ENCODE assay signal across 12 cellular contexts in genomic region chr3:187808466-187809291, GRCh38.
A peak's percentile ranks its signal among the peaks of the same experiment; 100 is the strongest.
DNase-seq lines count a peak whose midpoint lies in the region; ATAC-seq, FAIRE-seq and TF ChIP-seq lines count a peak whose summit lies in the region.
"Had no signal": no experiment of that assay in that cellular context is flagged by ENCODE, and none has a peak within 500 bp of the region (broad histone marks: within the 10 kb centered on the region; RNA-seq: fewer than 3 reads in every experiment).

No MANE protein-coding gene starts in this region.

- H3K4me2 ChIP-seq in K562 (ENCODE audit: insufficient read depth, low read length): no peak overlapping the region

- no peak for FAIRE-seq in K562 (lab: Jason Lieb, UNC)

- H4K20me1 ChIP-seq in K562 (replicated peaks; ENCODE audit: control insufficient read depth, insufficient read depth, low read length): no peaks in the 10 kb centered on the region

- no peaks in the 10 kb centered on the region for H3K79me2 ChIP-seq in K562 (ENCODE audit: control insufficient read depth, insufficient read depth, low read length)

- no peak for TF ChIP-seq EP300 in K562 (IDR thresholded peaks at IDR 0.05; ENCODE audit: low read length)

- no peaks in the 10 kb centered on the region for H3K9me3 ChIP-seq in K562 (replicated peaks; ENCODE audit: control insufficient read depth, insufficient read depth, low read depth, low read length)
- H3K9me3 ChIP-seq in liver (ENCODE audit: control insufficient read depth in 4 of 4, low read length in 3 of 4): no peaks in the 10 kb centered on the region

- no peaks in the 10 kb centered on the region for H3K27me3 Mint-ChIP-seq in stimulated activated naive CD8-positive, alpha-beta T cell treated with anti-CD3 and anti-CD28 coated beads, Interleukin-15, Interleukin-2, amounts not matched to agents 100 ng/mL and 50 ng/mL, for 24 hours
- peaks cover 5% of the 10 kb centered on the region for H3K27me3 Mint-ChIP-seq in stimulated activated naive CD8-positive, alpha-beta T cell treated with anti-CD3 and anti-CD28 coated beads, Interleukin-15, amount 100 ng/mL, for 72 hours
- H3K27me3 Mint-ChIP-seq in activated T-cell treated with anti-CD3 and anti-CD28 coated beads, Interleukin-2, amount 50 U/mL, for 72 hours (ENCODE audit: low read depth): no peaks in the 10 kb centered on the region
- peaks cover 2% of the 10 kb centered on the region for H3K27me3 Mint-ChIP-seq in activated CD4-positive, alpha-beta T cell treated with anti-CD3 and anti-CD28 coated beads for 36 hours

- no peaks in the 10 kb centered on the region for H3K36me3 ChIP-seq in K562 (ENCODE audit: control insufficient read depth, insufficient read depth, low read length)
- no peaks in the 10 kb centered on the region for H3K36me3 ChIP-seq in liver (ENCODE audit: control insufficient read depth in 4 of 4, insufficient read depth in 3 of 4, low read depth in 1 of 4, low read length in 3 of 4)

- no peaks in the 10 kb centered on the region for H3K9me3 Mint-ChIP-seq in stimulated activated naive CD8-positive, alpha-beta T cell treated with anti-CD3 and anti-CD28 coated beads, Interleukin-15, Interleukin-2, amounts not matched to agents 100 ng/mL and 50 ng/mL, for 24 hours
- H3K9me3 Mint-ChIP-seq in stimulated activated naive CD8-positive, alpha-beta T cell treated with anti-CD3 and anti-CD28 coated beads, Interleukin-15, amount 100 ng/mL, for 72 hours: peaks cover 0 to 6% of the 10 kb centered on the region in 2 donors
- H3K9me3 Mint-ChIP-seq in activated T-cell treated with anti-CD3 and anti-CD28 coated beads, Interleukin-2, amount 50 U/mL, for 72 hours: peaks cover 2 to 3% of the 10 kb centered on the region in 2 donors
- H3K9me3 Mint-ChIP-seq in activated CD4-positive, alpha-beta T cell treated with anti-CD3 and anti-CD28 coated beads for 36 hours (ENCODE audit: low read depth): peaks cover 2% of the 10 kb centered on the region

- TF ChIP-seq POLR2A in K562 (conservative IDR thresholded peaks at IDR 0.05): no peak

- H3K27ac Mint-ChIP-seq in stimulated activated naive CD8-positive, alpha-beta T cell treated with anti-CD3 and anti-CD28 coated beads, Interleukin-15, Interleukin-2, amounts not matched to agents 100 ng/mL and 50 ng/mL, for 24 hours: peak overlapping the region; percentile 59
- H3K27ac Mint-ChIP-seq in stimulated activated naive CD8-positive, alpha-beta T cell treated with anti-CD3 and anti-CD28 coated beads, Interleukin-15, amount 100 ng/mL, for 72 hours: no peak overlapping the region
- H3K27ac Mint-ChIP-seq in activated T-cell treated with anti-CD3 and anti-CD28 coated beads, Interleukin-2, amount 50 U/mL, for 72 hours: no peak overlapping the region
- no peak overlapping the region for H3K27ac Mint-ChIP-seq in activated CD4-positive, alpha-beta T cell treated with anti-CD3 and anti-CD28 coated beads for 36 hours
- H3K27ac Mint-ChIP-seq: activated T-helper 1 cell treated with anti-CD3 and anti-CD28 coated beads, Interleukin-12 subunit alpha, Interleukin-12 subunit beta, Interleukin-2, Interleukin-4 antibody, amounts not matched to agents 30 ng/mL and 10 ng/mL and 1 ng/mL, durations not matched to agents 14 hours and 24 hours and 36 hours had no signal

- in situ Hi-C loops in K562 (cut with MboI): no loop called here

- 1% methylated on average over 12 of the region's 12 CpGs for WGBS in K562 (ENCODE audit: insufficient coverage, low coverage, missing lambda C conversion rate)
- 48% methylated on average over 12 of the region's 12 CpGs for WGBS in liver

- BruUV-seq in K562 (replicated peaks; lab: Mats Ljungman, UMichigan): no TSS peak

- intact Hi-C loops in K562 (cut with micrococcal nuclease): no loop called here
- intact Hi-C loops in activated CD4-positive, alpha-beta T cell treated with anti-CD3 and anti-CD28 coated beads for 36 hours (cut with DNase I, micrococcal nuclease): loop anchor here (10.0 kb wide), 3 partner anchors 886 to 976 kb away; no protein-coding TSS in a partner anchor

- H3K4me3 Mint-ChIP-seq in stimulated activated naive CD8-positive, alpha-beta T cell treated with anti-CD3 and anti-CD28 coated beads, Interleukin-15, Interleukin-2, amounts not matched to agents 100 ng/mL and 50 ng/mL, for 24 hours: no peak overlapping the region
- no peak overlapping the region for H3K4me3 Mint-ChIP-seq in stimulated activated naive CD8-positive, alpha-beta T cell treated with anti-CD3 and anti-CD28 coated beads, Interleukin-15, amount 100 ng/mL, for 72 hours
- no peak overlapping the region for H3K4me3 Mint-ChIP-seq in activated T-cell treated with anti-CD3 and anti-CD28 coated beads, Interleukin-2, amount 50 U/mL, for 72 hours
- H3K4me3 Mint-ChIP-seq in activated CD4-positive, alpha-beta T cell treated with anti-CD3 and anti-CD28 coated beads for 36 hours: no peak overlapping the region
- H3K4me3 Mint-ChIP-seq: activated T-helper 1 cell treated with anti-CD3 and anti-CD28 coated beads, Interleukin-12 subunit alpha, Interleukin-12 subunit beta, Interleukin-2, Interleukin-4 antibody, amounts not matched to agents 30 ng/mL and 10 ng/mL and 1 ng/mL, durations not matched to agents 14 hours and 24 hours and 36 hours had no signal

- TF ChIP-seq CTCF in K562 (IDR thresholded peaks at IDR 0.05 in 2 of 3, conservative IDR thresholded peaks at IDR 0.05 in 1 of 3; ENCODE audit: insufficient read depth in 2 of 3, low read depth in 1 of 3, low read length in 3 of 3) (no peak), liver (IDR thresholded peaks at IDR 0.05; ENCODE audit: low read depth, low read length, missing input control) (no peak)

- no peak overlapping the region for H3K9ac ChIP-seq in K562 (ENCODE audit: insufficient read depth in 1 of 2, low read depth in 2 of 2, low read length in 2 of 2)
- peak overlapping the region in 1 of 2 donors; percentile 48 for H3K9ac ChIP-seq in liver (ENCODE audit: low read depth in 1 of 2, low read length in 2 of 2)

- H3K4me1 Mint-ChIP-seq in stimulated activated naive CD8-positive, alpha-beta T cell treated with anti-CD3 and anti-CD28 coated beads, Interleukin-15, Interleukin-2, amounts not matched to agents 100 ng/mL and 50 ng/mL, for 24 hours (ENCODE audit: low read depth): peaks cover 49% of the 10 kb centered on the region
- peaks cover 52% of the 10 kb centered on the region for H3K4me1 Mint-ChIP-seq in stimulated activated naive CD8-positive, alpha-beta T cell treated with anti-CD3 and anti-CD28 coated beads, Interleukin-15, amount 100 ng/mL, for 72 hours
- peaks cover 73% of the 10 kb centered on the region for H3K4me1 Mint-ChIP-seq in activated T-cell treated with anti-CD3 and anti-CD28 coated beads, Interleukin-2, amount 50 U/mL, for 72 hours (ENCODE audit: low read depth)
- peaks cover 46% of the 10 kb centered on the region for H3K4me1 Mint-ChIP-seq in activated CD4-positive, alpha-beta T cell treated with anti-CD3 and anti-CD28 coated beads for 36 hours

- no peak for DNase-seq in stimulated activated naive CD8-positive, alpha-beta T cell treated with anti-CD3 and anti-CD28 coated beads, Interleukin-15, amount 100 ng/mL, for 72 hours
- DNase-seq in K562 (ENCODE audit: extremely low read depth in 1 of 4, low spot score in 3 of 4) (no peak), C1 segment of cervical spinal cord (lab: John Stamatoyannopoulos, UW) (no peak), RKO (ENCODE audit: low spot score) (no peak)
- no peak for DNase-seq in activated T-cell treated with anti-CD3 and anti-CD28 coated beads, Interleukin-2, amount 50 U/mL, for 72 hours
- DNase-seq in activated CD4-positive, alpha-beta T cell treated with anti-CD3 and anti-CD28 coated beads for 36 hours: no peak
- DNase-seq: effector CD4-positive, alpha-beta T cell; NCI-H146; T-helper 1 cell had no signal

- POLR2A ChIA-PET in K562 (lab: Yijun Ruan, JAX): no interaction called here
- POLR2A ChIA-PET in activated CD4-positive, alpha-beta T cell treated with anti-CD3 and anti-CD28 coated beads for 36 hours (lab: Charles Lee): interaction anchor here (0.6 kb wide), 1 partner anchor 48 kb away, joined by 3 read pairs; no protein-coding TSS in a partner anchor

- H3K27me3 ChIP-seq in K562 (ENCODE audit: control insufficient read depth in 2 of 2, insufficient read depth in 2 of 2, low read length in 2 of 2) (peaks cover 3 to 36% of the 10 kb centered on the region in 2 experiments; a peak in 4 of 5 replicates), liver (ENCODE audit: control insufficient read depth in 4 of 4, insufficient read depth in 4 of 4, low read length in 3 of 4) (no peaks in the 10 kb centered on the region)

- H2AFZ ChIP-seq in K562 (ENCODE audit: low read depth, low read length): no peak overlapping the region

- CTCF ChIA-PET in K562 (lab: Yijun Ruan, JAX; ENCODE audit: low intra/inter-chr PET ratio): no interaction called here
- CTCF ChIA-PET in activated CD4-positive, alpha-beta T cell treated with anti-CD3 and anti-CD28 coated beads for 36 hours (lab: Charles Lee): interaction anchor here (1.2 to 2.6 kb wide), 2 partner anchors 61 to 63 kb away, joined by 6 read pairs; partner anchors contain the start of gene BCL6

- H3K27ac ChIP-seq in K562 (ENCODE audit: extremely low read depth, low read depth, low read length): no peak overlapping the region
- peak overlapping the region; percentile 19 to 49 for H3K27ac ChIP-seq in liver (ENCODE audit: low read depth in 1 of 2, low read length in 2 of 2)

- no peaks in the 10 kb centered on the region for H3K9me1 ChIP-seq in K562 (ENCODE audit: control insufficient read depth, insufficient read depth, low read length)

- no peak for ATAC-seq in stimulated activated naive CD8-positive, alpha-beta T cell treated with anti-CD3 and anti-CD28 coated beads, Interleukin-15, amount 100 ng/mL, for 72 hours
- ATAC-seq in K562: peak; percentile 26; the same call in 1 of the 3 replicates
- ATAC-seq in activated T-cell treated with anti-CD3 and anti-CD28 coated beads, Interleukin-2, amount 50 U/mL, for 72 hours (replicated peaks in 1 of 2): no peak
- ATAC-seq in activated CD4-positive, alpha-beta T cell treated with anti-CD3 and anti-CD28 coated beads for 36 hours: no peak

- H3K36me3 Mint-ChIP-seq in stimulated activated naive CD8-positive, alpha-beta T cell treated with anti-CD3 and anti-CD28 coated beads, Interleukin-15, Interleukin-2, amounts not matched to agents 100 ng/mL and 50 ng/mL, for 24 hours (ENCODE audit: low read depth): peaks cover 4% of the 10 kb centered on the region
- H3K36me3 Mint-ChIP-seq in activated T-cell treated with anti-CD3 and anti-CD28 coated beads, Interleukin-2, amount 50 U/mL, for 72 hours (ENCODE audit: insufficient read depth in 2 of 2): peaks cover 8 to 10% of the 10 kb centered on the region in 2 donors
- H3K36me3 Mint-ChIP-seq in activated CD4-positive, alpha-beta T cell treated with anti-CD3 and anti-CD28 coated beads for 36 hours (ENCODE audit: low read depth): peaks cover 6% of the 10 kb centered on the region

- TF ChIP-seq RAD21 in K562 (CRISPR knock-in tag; conservative IDR thresholded peaks at IDR 0.05 in 1 of 2, IDR thresholded peaks at IDR 0.05 in 1 of 2) (no peak), liver (IDR thresholded peaks at IDR 0.05) (no peak)

- H3K4me3 ChIP-seq in K562 (no peak overlapping the region), liver (ENCODE audit: low read depth in 1 of 3, low read length in 3 of 3) (peak overlapping the region in 1 of 3 donors; percentile 43)

- H3K4me1 ChIP-seq in K562 (replicated peaks in 1 of 2; ENCODE audit: control insufficient read depth in 2 of 2, insufficient read depth in 2 of 2, low read length in 2 of 2) (peaks cover 0 to 6% of the 10 kb centered on the region in 2 experiments; a peak in 1 of 5 replicates), liver (ENCODE audit: control insufficient read depth in 4 of 4, insufficient read depth in 4 of 4, low read length in 3 of 4) (peaks cover 7 to 23% (median 18%) of the 10 kb centered on the region in 4 donors)
